10 cellular contexts compared by ENCODE assay signal in genomic region chr20:38229376-38230252, GRCh38. TPM values are rescaled to one million over a fixed set of nuclear protein-coding genes. Genes with fewer than 3 reads are reported as not detected.
DNase-seq lines count a peak whose midpoint lies in the region; ATAC-seq, FAIRE-seq and TF ChIP-seq lines count a peak whose summit lies in the region.
"Had no signal": no experiment of that assay in that cellular context is flagged by ENCODE, and none has a peak within 500 bp of the region (broad histone marks: within the 10 kb centered on the region; RNA-seq: fewer than 3 reads in every experiment).

No MANE protein-coding gene starts in this region.

- peak; percentile 46 for FAIRE-seq in GM18507 (lab: Jason Lieb, UNC)
- FAIRE-seq: islet of Langerhans, TTC549 had no signal

- H3K36me3 Mint-ChIP-seq in activated CD8-positive, alpha-beta T cell treated with anti-CD3 and anti-CD28 coated beads for 36 hours (ENCODE audit: low read depth): no peaks in the 10 kb centered on the region
- no peaks in the 10 kb centered on the region for H3K36me3 Mint-ChIP-seq in stimulated activated memory B cell treated with anti-CD40 and anti-IgM and Interleukin-4, amounts not matched to agents 10 μg/mL and 1 μg/mL and 100 μg/mL, for 72 hours
- H3K36me3 Mint-ChIP-seq in activated T-cell treated with anti-CD3 and anti-CD28 coated beads, Interleukin-2, amount 50 U/mL, for 4 hours (ENCODE audit: insufficient read depth): no peaks in the 10 kb centered on the region

- no peaks in the 10 kb centered on the region for H3K4me1 Mint-ChIP-seq in activated CD8-positive, alpha-beta T cell treated with anti-CD3 and anti-CD28 coated beads for 36 hours (ENCODE audit: low read depth)
- H3K4me1 Mint-ChIP-seq in stimulated activated memory B cell treated with anti-CD40 and anti-IgM and Interleukin-4, amounts not matched to agents 10 μg/mL and 1 μg/mL and 100 μg/mL, for 72 hours: no peaks in the 10 kb centered on the region
- no peaks in the 10 kb centered on the region for H3K4me1 Mint-ChIP-seq in activated T-cell treated with anti-CD3 and anti-CD28 coated beads, Interleukin-2, amount 50 U/mL, for 4 hours (ENCODE audit: low read depth)

- CTCF ChIA-PET in AG04449 (lab: Yijun Ruan, JAX): interaction anchor here (0.7 to 21.1 kb wide), 30 partner anchors 7 to 665 kb away, joined by 3 to 1143 read pairs (median 6); partner anchors contain the start of genes BPI, RPRD1B and TTI1
- CTCF ChIA-PET in activated CD8-positive, alpha-beta T cell treated with anti-CD3 and anti-CD28 coated beads for 36 hours (lab: Charles Lee): interaction anchor here (2.4 kb wide), 1 partner anchor 8 kb away, joined by 17 read pairs; no protein-coding TSS in a partner anchor

- DNase-seq in AG04449 (ENCODE audit: low read depth, low spot score): no peak
- no peak for DNase-seq in GM18507 (ENCODE audit: extremely low spot score, insufficient read length, low read depth)
- peak; percentile 9 for DNase-seq in activated CD8-positive, alpha-beta T cell treated with anti-CD3 and anti-CD28 coated beads for 36 hours
- DNase-seq in iPS-NIHi7 (ENCODE audit: extremely low spot score): peak; percentile 65
- no peak for DNase-seq in NCI-H2029 treated with DMSO at 0.1 percent for 48 hours (lab: John Stamatoyannopoulos, UW)
- DNase-seq in activated T-cell treated with anti-CD3 and anti-CD28 coated beads, Interleukin-2, amount 50 U/mL, for 4 hours: no peak

- no peak for ATAC-seq in activated CD8-positive, alpha-beta T cell treated with anti-CD3 and anti-CD28 coated beads for 36 hours
- ATAC-seq in GM21360 (IDR thresholded peaks at IDR 0.05; ENCODE audit: unreplicated experiment): no peak
- no peak for ATAC-seq in stimulated activated memory B cell treated with anti-CD40 and anti-IgM and Interleukin-4, amounts not matched to agents 10 μg/mL and 1 μg/mL and 100 μg/mL, for 72 hours
- ATAC-seq in activated T-cell treated with anti-CD3 and anti-CD28 coated beads, Interleukin-2, amount 50 U/mL, for 4 hours: no peak

- POLR2A ChIA-PET in AG04449 (lab: Yijun Ruan, JAX): no interaction called here
- POLR2A ChIA-PET in activated CD8-positive, alpha-beta T cell treated with anti-CD3 and anti-CD28 coated beads for 36 hours (lab: Charles Lee): no interaction called here

- H3K27ac Mint-ChIP-seq in activated CD8-positive, alpha-beta T cell treated with anti-CD3 and anti-CD28 coated beads for 36 hours: no peak overlapping the region
- no peak overlapping the region for H3K27ac Mint-ChIP-seq in stimulated activated memory B cell treated with anti-CD40 and anti-IgM and Interleukin-4, amounts not matched to agents 10 μg/mL and 1 μg/mL and 100 μg/mL, for 72 hours

- intact Hi-C loops in activated CD8-positive, alpha-beta T cell treated with anti-CD3 and anti-CD28 coated beads for 36 hours (cut with micrococcal nuclease): no loop called here

- peaks cover 4% of the 10 kb centered on the region for H3K27me3 Mint-ChIP-seq in activated CD8-positive, alpha-beta T cell treated with anti-CD3 and anti-CD28 coated beads for 36 hours
- H3K27me3 Mint-ChIP-seq in stimulated activated memory B cell treated with anti-CD40 and anti-IgM and Interleukin-4, amounts not matched to agents 10 μg/mL and 1 μg/mL and 100 μg/mL, for 72 hours: peaks cover 23% of the 10 kb centered on the region
- peaks cover 16% of the 10 kb centered on the region for H3K27me3 Mint-ChIP-seq in activated T-cell treated with anti-CD3 and anti-CD28 coated beads, Interleukin-2, amount 50 U/mL, for 4 hours (ENCODE audit: low read depth)

- no peak overlapping the region for H3K4me3 ChIP-seq in AG04449 (ENCODE audit: low read depth, low read length)

- no peak overlapping the region for H3K4me3 Mint-ChIP-seq in activated CD8-positive, alpha-beta T cell treated with anti-CD3 and anti-CD28 coated beads for 36 hours
- H3K4me3 Mint-ChIP-seq in stimulated activated memory B cell treated with anti-CD40 and anti-IgM and Interleukin-4, amounts not matched to agents 10 μg/mL and 1 μg/mL and 100 μg/mL, for 72 hours: no peak overlapping the region
- no peak overlapping the region for H3K4me3 Mint-ChIP-seq in activated T-cell treated with anti-CD3 and anti-CD28 coated beads, Interleukin-2, amount 50 U/mL, for 4 hours

- no peaks in the 10 kb centered on the region for H3K9me3 Mint-ChIP-seq in activated CD8-positive, alpha-beta T cell treated with anti-CD3 and anti-CD28 coated beads for 36 hours
- no peaks in the 10 kb centered on the region for H3K9me3 Mint-ChIP-seq in stimulated activated memory B cell treated with anti-CD40 and anti-IgM and Interleukin-4, amounts not matched to agents 10 μg/mL and 1 μg/mL and 100 μg/mL, for 72 hours
- no peaks in the 10 kb centered on the region for H3K9me3 Mint-ChIP-seq in activated T-cell treated with anti-CD3 and anti-CD28 coated beads, Interleukin-2, amount 50 U/mL, for 4 hours

- peak; percentile 60 for TF ChIP-seq CTCF in AG04449 (IDR thresholded peaks at IDR 0.05; ENCODE audit: insufficient read depth, low read length, missing control alignments)
- TF ChIP-seq CTCF in activated CD8-positive, alpha-beta T cell treated with anti-CD3 and anti-CD28 coated beads for 36 hours (IDR thresholded peaks at IDR 0.05): peak; percentile 29

RNA-seq across cellular contexts. Expression of gene KIAA1755, which starts 30.9 kb away (rescaled TPM):
- not detected for total RNA-seq in activated CD8-positive, alpha-beta T cell treated with anti-CD3 and anti-CD28 coated beads for 36 hours
- total RNA-seq in activated T-cell treated with anti-CD3 and anti-CD28 coated beads, Interleukin-2, amount 50 U/mL, for 4 hours: not detected

Comparison
In these comparisons a context has a peak if more than half of its experiments do, and no peak if none do; other contexts are left out.
1. DNase-seq: peak in activated CD8-positive, alpha-beta T cell treated with anti-CD3 and anti-CD28 coated beads for 36 hours (single experiment) and iPS-NIHi7 (single experiment); none in AG04449 (single experiment), GM18507 (single experiment), NCI-H2029 treated with DMSO at 0.1 percent for 48 hours (single experiment) and activated T-cell treated with anti-CD3 and anti-CD28 coated beads, Interleukin-2, amount 50 U/mL, for 4 hours (single experiment).